Comparison of ENCODE assay signal across 27 cellular contexts in the genomic region with DNA sequence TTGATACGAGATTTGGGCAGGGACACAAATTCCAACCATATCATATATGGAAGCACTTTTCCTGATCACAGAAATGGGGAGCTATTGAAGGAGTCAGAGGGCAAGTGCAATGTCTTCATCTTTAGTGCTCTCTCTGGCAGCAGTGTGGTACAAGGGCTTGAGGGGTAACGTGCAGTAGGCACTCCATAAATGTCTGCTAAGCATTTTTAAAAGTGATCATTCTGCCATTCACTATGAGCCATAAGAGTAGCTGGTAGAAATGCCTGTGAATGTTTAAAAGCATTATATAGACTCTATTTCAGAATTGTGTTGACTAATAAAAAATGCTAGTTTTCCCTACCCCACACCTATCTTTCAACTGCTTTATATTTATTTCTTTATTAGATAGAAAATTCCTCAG.
"Had no signal": no experiment of that assay in that cellular context is flagged by ENCODE, and none has a peak within 500 bp of the region (broad histone marks: within the 10 kb centered on the region; RNA-seq: fewer than 3 reads in every experiment).

No MANE protein-coding gene starts in this region.

- FAIRE-seq: pancreas, urothelium cell line had no signal

- H3K27me3 ChIP-seq: neutrophil, pancreas, spleen, stomach, thyroid gland, tibial nerve, upper lobe of left lung, vagina had no signal

- H3K4me1 ChIP-seq: prostate gland, stomach, tibial nerve, upper lobe of left lung, vagina had no signal

- H3K4me2 ChIP-seq: smooth muscle cell had no signal

- H3K36me3 ChIP-seq: pancreas, prostate gland, thyroid gland had no signal

- H3K4me3 ChIP-seq: pancreas, prostate gland, skin epidermis, smooth muscle cell, spleen, stomach, thoracic aorta, thyroid gland, tibial nerve, upper lobe of left lung, vagina had no signal

- ATAC-seq: naive thymus-derived CD8-positive, alpha-beta T cell; natural killer cell treated with Interleukin-12 subunit alpha and Interleukin-12 subunit beta and Interleukin-15 and Interleukin-18, amount 100 ng/mL, for 72 hours; pancreas; right cardiac atrium; sciatic nerve; stimulated activated memory B cell treated with anti-CD40 and anti-IgM and Interleukin-4, amounts not matched to agents 10 μg/mL and 1 μg/mL and 100 μg/mL, for 72 hours had no signal

- H3K9me3 ChIP-seq: neutrophil, prostate gland, thyroid gland, vagina had no signal

- DNase-seq: naive thymus-derived CD8-positive, alpha-beta T cell; nephron progenitor cell; nucleus accumbens; pancreas; spleen; stimulated activated CD4-positive, alpha-beta T cell treated with anti-CD3 and anti-CD28 coated beads, Interleukin-12 subunit alpha, Interleukin-12 subunit beta, amount 100 ng/mL, for 4 hours; stimulated activated CD4-positive, alpha-beta T cell treated with anti-CD3 and anti-CD28 coated beads, Interleukin-1b, Interleukin-23, amount 100 ng/mL, for 48 hours; stimulated activated CD4-positive, alpha-beta T cell treated with anti-CD3 and anti-CD28 coated beads, Interleukin-4, amount 100 ng/mL, for 1 hour; stimulated activated CD4-positive, alpha-beta T cell treated with anti-CD3 and anti-CD28 coated beads, Interleukin-4, amount 100 ng/mL, for 4 hours; stimulated activated CD8-positive, alpha-beta memory T cell treated with anti-CD3 and anti-CD28 coated beads, Interleukin-4, amount 100 ng/mL, for 48 hours; stimulated activated naive CD4-positive, alpha-beta T cell; stomach; thyroid gland; trophoblast cell; upper lobe of left lung had no signal

- H3K27ac ChIP-seq: neutrophil, pancreas, prostate gland, skin epidermis, spleen, stomach, thoracic aorta, thyroid gland, tibial nerve, upper lobe of left lung, vagina had no signal
